11 cellular contexts compared by ENCODE assay signal in the genomic region with DNA sequence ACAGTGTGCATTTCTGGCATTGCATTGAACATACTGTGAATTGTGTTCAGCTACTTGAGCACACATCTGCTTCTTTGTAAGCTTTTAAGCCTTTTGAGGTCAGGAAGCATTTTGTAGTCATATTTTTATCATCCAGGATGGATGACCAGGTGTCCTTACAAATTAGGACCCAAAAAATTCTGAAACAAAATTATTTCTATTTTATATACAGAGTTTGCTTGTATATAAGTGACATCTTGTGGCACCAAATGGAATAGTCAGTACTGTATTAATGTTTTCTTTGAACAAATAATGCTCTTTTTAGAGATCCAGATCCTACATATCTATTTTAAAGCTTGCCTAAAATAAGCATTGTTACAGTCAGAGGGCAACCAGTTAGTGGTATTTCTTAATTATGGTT. TPM values are rescaled to one million over a fixed set of nuclear protein-coding genes. Genes with fewer than 3 reads are reported as not detected.
DNase-seq lines count a peak whose midpoint lies in the region; ATAC-seq, FAIRE-seq and TF ChIP-seq lines count a peak whose summit lies in the region.
"Had no signal": no experiment of that assay in that cellular context is flagged by ENCODE, and none has a peak within 500 bp of the region (broad histone marks: within the 10 kb centered on the region; RNA-seq: fewer than 3 reads in every experiment).

No MANE protein-coding gene starts in this region.

- H3K9me3 ChIP-seq in colonic mucosa (no peaks in the 10 kb centered on the region), pancreas (no peaks in the 10 kb centered on the region)

- intact Hi-C loops in colonic mucosa (cut with DNase I): no loop called here
- intact Hi-C loops in pancreas (cut with DNase I): no loop called here

- ATAC-seq in pancreas: no peak

- H3K27ac Mint-ChIP-seq in progenitor cell of endocrine pancreas: no peak overlapping the region
- H3K27ac Mint-ChIP-seq: activated naive CD4-positive, alpha-beta T cell treated with anti-CD3 and anti-CD28 coated beads, Interleukin-2, amount 50 U/mL, for 24 hours had no signal

- no peaks in the 10 kb centered on the region for H3K9me3 Mint-ChIP-seq in progenitor cell of endocrine pancreas (ENCODE audit: low read depth)
- H3K9me3 Mint-ChIP-seq: activated naive CD4-positive, alpha-beta T cell treated with anti-CD3 and anti-CD28 coated beads, Interleukin-2, amount 50 U/mL, for 24 hours had no signal

- H3K9ac ChIP-seq in colonic mucosa (ENCODE audit: low read depth in 2 of 2, low read length in 2 of 2): no peak overlapping the region

- no peaks in the 10 kb centered on the region for H3K36me3 ChIP-seq in colonic mucosa
- H3K36me3 ChIP-seq in pancreas: no peaks in the 10 kb centered on the region

- no peaks in the 10 kb centered on the region for H3K36me3 Mint-ChIP-seq in progenitor cell of endocrine pancreas (ENCODE audit: insufficient read depth)
- H3K36me3 Mint-ChIP-seq: activated naive CD4-positive, alpha-beta T cell treated with anti-CD3 and anti-CD28 coated beads, Interleukin-2, amount 50 U/mL, for 24 hours had no signal

- peaks cover 2% of the 10 kb centered on the region for H3K4me1 Mint-ChIP-seq in progenitor cell of endocrine pancreas (ENCODE audit: low read depth)
- H3K4me1 Mint-ChIP-seq: activated naive CD4-positive, alpha-beta T cell treated with anti-CD3 and anti-CD28 coated beads, Interleukin-2, amount 50 U/mL, for 24 hours had no signal

- DNase-seq in GM12865 (ENCODE audit: low read depth) (no peak), NCI-H526 treated with DMSO at 0.1 percent for 48 hours (lab: John Stamatoyannopoulos, UW) (peak; percentile 9), colonic mucosa (no peak), progenitor cell of endocrine pancreas (ENCODE audit: low spot score, unreplicated experiment) (no peak), activated gamma-delta T cell (lab: John Stamatoyannopoulos, UW) (no peak), COLO668 (lab: John Stamatoyannopoulos, UW; ENCODE audit: unreplicated experiment) (no peak), pancreas (no peak)
- DNase-seq: activated CD4-positive, CD25-positive, alpha-beta regulatory T cell had no signal

- TF ChIP-seq CTCF in GM12865 (IDR thresholded peaks at IDR 0.05; ENCODE audit: insufficient read depth, low read depth, low read length, missing control alignments): peak; percentile 19
- TF ChIP-seq CTCF in colonic mucosa (IDR thresholded peaks at IDR 0.05): peak; percentile 17
- peak; percentile 24 for TF ChIP-seq CTCF in progenitor cell of endocrine pancreas (IDR thresholded peaks at IDR 0.05; ENCODE audit: unreplicated experiment)
- no peak for TF ChIP-seq CTCF in pancreas (IDR thresholded peaks at IDR 0.05)

- H3K4me1 ChIP-seq in colonic mucosa (no peaks in the 10 kb centered on the region), pancreas (no peaks in the 10 kb centered on the region)

- H3K27me3 ChIP-seq in colonic mucosa (no peaks in the 10 kb centered on the region), pancreas (no peaks in the 10 kb centered on the region)

- no peak overlapping the region for H3K4me3 Mint-ChIP-seq in progenitor cell of endocrine pancreas (ENCODE audit: low read depth)
- H3K4me3 Mint-ChIP-seq: activated naive CD4-positive, alpha-beta T cell treated with anti-CD3 and anti-CD28 coated beads, Interleukin-2, amount 50 U/mL, for 24 hours had no signal

- no peak for FAIRE-seq in pancreas (lab: Jason Lieb, UNC)
- FAIRE-seq: frontal cortex had no signal

- H3K4me3 ChIP-seq in GM12865 (ENCODE audit: low read depth, low read length) (no peak overlapping the region), colonic mucosa (no peak overlapping the region), pancreas (no peak overlapping the region)

- H3K27ac ChIP-seq in colonic mucosa: no peak overlapping the region
- H3K27ac ChIP-seq in pancreas: no peak overlapping the region

- no peaks in the 10 kb centered on the region for H3K27me3 Mint-ChIP-seq in progenitor cell of endocrine pancreas
- H3K27me3 Mint-ChIP-seq: activated naive CD4-positive, alpha-beta T cell treated with anti-CD3 and anti-CD28 coated beads, Interleukin-2, amount 50 U/mL, for 24 hours had no signal

RNA-seq across cellular contexts. Expression of gene SUPT20H, which starts 9.5 kb away (rescaled TPM):
- total RNA-seq in colonic mucosa (10 to 100 TPM; 40.5 to 42.2 TPM), progenitor cell of endocrine pancreas (108 and 116 TPM in 2 replicates), pancreas (10 to 100 TPM; 16.0 to 33.4 (median 20.4) TPM)
- 10 to 100 TPM; 15.3 to 22.7 TPM for polyA plus RNA-seq in pancreas

RNA-seq across cellular contexts. Expression of gene CSNK1A1L, which starts 36.5 kb away (rescaled TPM):
- total RNA-seq in colonic mucosa (not detected), progenitor cell of endocrine pancreas (not detected in 2 replicates), pancreas (not detected)
- not detected for polyA plus RNA-seq in pancreas
- total RNA-seq: frontal cortex, subcutaneous adipose tissue had no signal

Comparison
In these comparisons a context has a peak if more than half of its experiments do, and no peak if none do; other contexts are left out.
1. CTCF ChIP-seq: peak in GM12865 (single experiment), colonic mucosa (single experiment) and progenitor cell of endocrine pancreas (single experiment); none in pancreas (0 of 4).